ENCODE assay signal across 1 cellular context in genomic region chr17:59623151-59623550, GRCh38.
TF ChIP-seq lines count a peak whose summit lies in the region.

No MANE protein-coding gene starts in this region.

TF ChIP-seq in K562, 482 proteins besides CTCF, POLR2A, EP300 and RAD21 (continued from another document):
- TF ChIP-seq, protein P1, sequence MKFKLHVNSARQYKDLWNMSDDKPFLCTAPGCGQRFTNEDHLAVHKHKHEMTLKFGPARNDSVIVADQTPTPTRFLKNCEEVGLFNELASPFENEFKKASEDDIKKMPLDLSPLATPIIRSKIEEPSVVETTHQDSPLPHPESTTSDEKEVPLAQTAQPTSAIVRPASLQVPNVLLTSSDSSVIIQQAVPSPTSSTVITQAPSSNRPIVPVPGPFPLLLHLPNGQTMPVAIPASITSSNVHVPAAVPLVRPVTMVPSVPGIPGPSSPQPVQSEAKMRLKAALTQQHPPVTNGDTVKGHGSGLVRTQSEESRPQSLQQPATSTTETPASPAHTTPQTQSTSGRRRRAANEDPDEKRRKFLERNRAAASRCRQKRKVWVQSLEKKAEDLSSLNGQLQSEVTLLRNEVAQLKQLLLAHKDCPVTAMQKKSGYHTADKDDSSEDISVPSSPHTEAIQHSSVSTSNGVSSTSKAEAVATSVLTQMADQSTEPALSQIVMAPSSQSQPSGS (CRISPR knock-in tag; IDR thresholded peaks at IDR 0.05) = no peak
- TF ChIP-seq REST (CRISPR knock-in tag; IDR thresholded peaks at IDR 0.05; ENCODE audit: low read depth) (no peak), STAG1 (CRISPR knock-in tag; IDR thresholded peaks at IDR 0.05; ENCODE audit: borderline replicate concordance) (no peak), MCM7 (IDR thresholded peaks at IDR 0.05) (no peak), RBM15 (IDR thresholded peaks at IDR 0.05; ENCODE audit: insufficient read depth, low read length) (no peak), BDP1 (IDR thresholded peaks at IDR 0.05; ENCODE audit: insufficient read depth, insufficient read length) (no peak), ZNF695 (CRISPR knock-in tag; IDR thresholded peaks at IDR 0.05) (no peak), ZNF311 (CRISPR knock-in tag; IDR thresholded peaks at IDR 0.05) (no peak), ZNF507 (tag; conservative IDR thresholded peaks at IDR 0.05) (no peak), ZBTB40 (IDR thresholded peaks at IDR 0.05) (no peak), ZBTB40 (CRISPR knock-in tag; IDR thresholded peaks at IDR 0.05) (no peak), RHOXF2B (CRISPR knock-in tag; conservative IDR thresholded peaks at IDR 0.05) (no peak), HMGN3 (IDR thresholded peaks at IDR 0.05; ENCODE audit: borderline replicate concordance, extremely low read depth, insufficient read length, low read depth, low read length) (no peak), SP2 (IDR thresholded peaks at IDR 0.05; ENCODE audit: extremely low read depth, low read depth, low read length, poor library complexity, severe bottlenecking) (no peak), L3MBTL2 (IDR thresholded peaks at IDR 0.05) (no peak), CHCHD3 (CRISPR knock-in tag; IDR thresholded peaks at IDR 0.05) (no peak)
- TF ChIP-seq, protein P2, sequence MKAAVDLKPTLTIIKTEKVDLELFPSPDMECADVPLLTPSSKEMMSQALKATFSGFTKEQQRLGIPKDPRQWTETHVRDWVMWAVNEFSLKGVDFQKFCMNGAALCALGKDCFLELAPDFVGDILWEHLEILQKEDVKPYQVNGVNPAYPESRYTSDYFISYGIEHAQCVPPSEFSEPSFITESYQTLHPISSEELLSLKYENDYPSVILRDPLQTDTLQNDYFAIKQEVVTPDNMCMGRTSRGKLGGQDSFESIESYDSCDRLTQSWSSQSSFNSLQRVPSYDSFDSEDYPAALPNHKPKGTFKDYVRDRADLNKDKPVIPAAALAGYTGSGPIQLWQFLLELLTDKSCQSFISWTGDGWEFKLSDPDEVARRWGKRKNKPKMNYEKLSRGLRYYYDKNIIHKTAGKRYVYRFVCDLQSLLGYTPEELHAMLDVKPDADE (conservative IDR thresholded peaks at IDR 0.05; ENCODE audit: control insufficient read depth, low read depth, low read length) = no peak
